Comparison of ENCODE assay signal across 8 cellular contexts in genomic region chr3:127671523-127672428, GRCh38. TPM values are rescaled to one million over a fixed set of nuclear protein-coding genes. Genes with fewer than 3 reads are reported as not detected.
DNase-seq lines count a peak whose midpoint lies in the region; ATAC-seq and TF ChIP-seq lines count a peak whose summit lies in the region.

No MANE protein-coding gene starts in this region.

- TF ChIP-seq POLR2A in esophagus squamous epithelium (IDR thresholded peaks at IDR 0.05), result no peak

- H3K27me3 ChIP-seq in BLaER1, result no peaks in the 10 kb centered on the region
- no peaks in the 10 kb centered on the region for H3K27me3 ChIP-seq in esophagus squamous epithelium

- CTCF ChIA-PET in activated CD8-positive, alpha-beta memory T cell treated with anti-CD3 and anti-CD28 coated beads, Interleukin-2, amount 10 ng/mL, durations not matched to agents 7 days and 5 days (lab: Charles Lee), result interaction anchor here (0.7 to 2.0 kb wide), 4 partner anchors 17 to 97 kb away, joined by 3 to 10 read pairs (median 5); no protein-coding TSS in a partner anchor

- TF ChIP-seq CTCF in esophagus squamous epithelium (IDR thresholded peaks at IDR 0.05), result no peak
- TF ChIP-seq CTCF in neural crest cell (conservative IDR thresholded peaks at IDR 0.05), result no peak

- peaks cover 11% of the 10 kb centered on the region; the same call in 1 of the 2 replicates for H4K20me1 ChIP-seq in BLaER1

- 55 to 100% methylated on average over 1 to 12 of the region's 44 CpGs for WGBS in esophagus squamous epithelium, 2 donors

- DNase-seq in HT1080 (ENCODE audit: low read depth) (peak; percentile 35), esophagus squamous epithelium (lab: John Stamatoyannopoulos, UW) (no peak), neural crest cell (ENCODE audit: low read depth, low spot score) (no peak), NCI-H2107 treated with DMSO at 0.1 percent for 48 hours (lab: John Stamatoyannopoulos, UW; ENCODE audit: unreplicated experiment) (no peak)
- peak; percentile 63 for DNase-seq in activated CD8-positive, alpha-beta memory T cell treated with anti-CD3 and anti-CD28 coated beads, Interleukin-2, amount 10 ng/mL, durations not matched to agents 7 days and 5 days

- ATAC-seq in GM19452 (IDR thresholded peaks at IDR 0.05; ENCODE audit: unreplicated experiment), result peak; percentile 28
- ATAC-seq in activated CD8-positive, alpha-beta memory T cell treated with anti-CD3 and anti-CD28 coated beads, Interleukin-2, amount 10 ng/mL, durations not matched to agents 7 days and 5 days, result peak; percentile 11
- no peak for ATAC-seq in HG03139 (IDR thresholded peaks at IDR 0.05; ENCODE audit: unreplicated experiment)

- H3K9ac ChIP-seq in BLaER1, result peak overlapping the region; percentile 97

- H3K27ac Mint-ChIP-seq in activated CD8-positive, alpha-beta memory T cell treated with anti-CD3 and anti-CD28 coated beads, Interleukin-2, amount 10 ng/mL, durations not matched to agents 7 days and 5 days, result peak overlapping the region; percentile 95
- H3K27ac Mint-ChIP-seq in neural crest cell (ENCODE audit: unreplicated experiment), result peak overlapping the region; percentile 62

- intact Hi-C loops in esophagus squamous epithelium (cut with DNase I), result loop anchor here (10.0 kb wide), 1 partner anchor 153 kb away; the partner anchor contains the start of gene MGLL

- H3K9me3 ChIP-seq in BLaER1 (no peaks in the 10 kb centered on the region), esophagus squamous epithelium (no peaks in the 10 kb centered on the region)

- peak overlapping the region; percentile 82 for H3K4me3 Mint-ChIP-seq in activated CD8-positive, alpha-beta memory T cell treated with anti-CD3 and anti-CD28 coated beads, Interleukin-2, amount 10 ng/mL, durations not matched to agents 7 days and 5 days
- H3K4me3 Mint-ChIP-seq in neural crest cell, result peak overlapping the region; percentile 88

- H3K4me1 ChIP-seq in BLaER1, result peaks cover 32% of the 10 kb centered on the region
- H3K4me1 ChIP-seq in esophagus squamous epithelium, result peaks cover 22 to 52% (median 24%) of the 10 kb centered on the region in 3 donors

- H3K4me1 Mint-ChIP-seq in activated CD8-positive, alpha-beta memory T cell treated with anti-CD3 and anti-CD28 coated beads, Interleukin-2, amount 10 ng/mL, durations not matched to agents 7 days and 5 days, result peaks cover 14% of the 10 kb centered on the region
- H3K4me1 Mint-ChIP-seq in neural crest cell, result peaks cover 18% of the 10 kb centered on the region

- H3K4me3 ChIP-seq in BLaER1, result peak overlapping the region; percentile 91
- H3K4me3 ChIP-seq in esophagus squamous epithelium, result peak overlapping the region; percentile 73 to 98 (median 88)

- H3K27me3 Mint-ChIP-seq in activated CD8-positive, alpha-beta memory T cell treated with anti-CD3 and anti-CD28 coated beads, Interleukin-2, amount 10 ng/mL, durations not matched to agents 7 days and 5 days, result no peaks in the 10 kb centered on the region
- H3K27me3 Mint-ChIP-seq in neural crest cell (ENCODE audit: low read depth), result peaks cover 14% of the 10 kb centered on the region

- peak overlapping the region; percentile 99 for H3K4me2 ChIP-seq in BLaER1

- H3K36me3 Mint-ChIP-seq in activated CD8-positive, alpha-beta memory T cell treated with anti-CD3 and anti-CD28 coated beads, Interleukin-2, amount 10 ng/mL, durations not matched to agents 7 days and 5 days, result no peaks in the 10 kb centered on the region
- H3K36me3 Mint-ChIP-seq in neural crest cell (ENCODE audit: low read depth), result peaks cover 8% of the 10 kb centered on the region

- H3K27ac ChIP-seq in BLaER1, result peak overlapping the region; percentile 99
- peak overlapping the region; percentile 86 to 96 (median 94) for H3K27ac ChIP-seq in esophagus squamous epithelium

- H3K9me3 Mint-ChIP-seq in activated CD8-positive, alpha-beta memory T cell treated with anti-CD3 and anti-CD28 coated beads, Interleukin-2, amount 10 ng/mL, durations not matched to agents 7 days and 5 days (ENCODE audit: low read depth), result no peaks in the 10 kb centered on the region
- no peaks in the 10 kb centered on the region for H3K9me3 Mint-ChIP-seq in neural crest cell

- H3K36me3 ChIP-seq in BLaER1 (peaks cover 6% of the 10 kb centered on the region; the same call in 1 of the 2 replicates), esophagus squamous epithelium (peaks cover 0 to 12% (median 0%) of the 10 kb centered on the region in 3 donors)

RNA-seq across cellular contexts. Expression of gene ABTB1, which starts 1.0 kb away (rescaled TPM):
- 6.6 and 16.8 TPM in 2 replicates for total RNA-seq in HT1080 (2014; rRNA removed; shearing (Covaris generic))
- polyA plus RNA-seq in HT1080 (2015; cell fraction: cytosol; rRNA removed), result 28.9 and 31.7 TPM in 2 replicates
- polyA plus RNA-seq in HT1080 (2015; cell fraction: nucleus; rRNA removed), result 137 and 138 TPM in 2 replicates
- total RNA-seq in activated CD8-positive, alpha-beta memory T cell treated with anti-CD3 and anti-CD28 coated beads, Interleukin-2, amount 10 ng/mL, durations not matched to agents 7 days and 5 days, result 10 to 100 TPM; 16.0 to 19.4 TPM
- total RNA-seq in esophagus squamous epithelium (10 to 100 TPM in 1 of 4 donors, 1 to 10 TPM in 3; 5.6 to 21.4 (median 6.3) TPM), neural crest cell (6.8 and 7.2 TPM in 2 replicates)

RNA-seq across cellular contexts. Expression of gene PODXL2, which starts 42.8 kb away (rescaled TPM):
- total RNA-seq in HT1080 (2014; rRNA removed; shearing (Covaris generic)), result 71.8 and 73.2 TPM in 2 replicates
- 66.2 and 78.3 TPM in 2 replicates for polyA plus RNA-seq in HT1080 (2015; cell fraction: cytosol; rRNA removed)
- 58.4 and 60.7 TPM in 2 replicates for polyA plus RNA-seq in HT1080 (2015; cell fraction: nucleus; rRNA removed)
- total RNA-seq in activated CD8-positive, alpha-beta memory T cell treated with anti-CD3 and anti-CD28 coated beads, Interleukin-2, amount 10 ng/mL, durations not matched to agents 7 days and 5 days, result 1 to 10 TPM; 1.4 to 2.2 TPM
- total RNA-seq in esophagus squamous epithelium, result 1 to 10 TPM; 2.1 to 5.5 (median 4.4) TPM
- 70.8 and 74.0 TPM in 2 replicates for total RNA-seq in neural crest cell

Comparison
In these comparisons a context has a peak if more than half of its experiments do, and no peak if none do; other contexts are left out.
1. DNase-seq: peak in HT1080 (single experiment) and activated CD8-positive, alpha-beta memory T cell treated with anti-CD3 and anti-CD28 coated beads, Interleukin-2, amount 10 ng/mL, durations not matched to agents 7 days and 5 days (single experiment); none in esophagus squamous epithelium (single experiment), neural crest cell (single experiment) and NCI-H2107 treated with DMSO at 0.1 percent for 48 hours (single experiment).
2. RNA of gene PODXL2, which starts 42.8 kb away (total RNA-seq): 70.8 to 74.0 TPM in neural crest cell and 71.8 to 73.2 TPM in HT1080; 2.1 to 5.5 TPM in esophagus squamous epithelium and 1.4 to 2.2 TPM in activated CD8-positive, alpha-beta memory T cell treated with anti-CD3 and anti-CD28 coated beads, Interleukin-2, amount 10 ng/mL, durations not matched to agents 7 days and 5 days; every median in the first group is over 10 times any median in the second.